Comparison of ENCODE assay signal across 1 cellular context in genomic region chr11:67364783-67365525, GRCh38.
TF ChIP-seq lines count a peak whose summit lies in the region.

No MANE protein-coding gene starts in this region.

TF ChIP-seq in HepG2, 621 proteins besides CTCF, POLR2A, EP300 and RAD21:
- TF ChIP-seq KLF15 (CRISPR knock-in tag; IDR thresholded peaks at IDR 0.05; ENCODE audit: borderline replicate concordance), result no peak
- TF ChIP-seq NCOA1 (CRISPR knock-in tag; IDR thresholded peaks at IDR 0.05), result no peak
- no peak for TF ChIP-seq BRF2 (CRISPR knock-in tag; IDR thresholded peaks at IDR 0.05)
- TF ChIP-seq HOMEZ (CRISPR knock-in tag; IDR thresholded peaks at IDR 0.05; ENCODE audit: low read depth), result no peak
- TF ChIP-seq IKZF4 (CRISPR knock-in tag; IDR thresholded peaks at IDR 0.05; ENCODE audit: borderline replicate concordance, low read depth, not compliant biosample characterization), result no peak
- no peak for TF ChIP-seq SMC3 (IDR thresholded peaks at IDR 0.05; ENCODE audit: low read length)
- no peak for TF ChIP-seq ZBTB14 (CRISPR knock-in tag; IDR thresholded peaks at IDR 0.05)
